ENCODE assay signal across 13 cellular contexts in the genomic region with DNA sequence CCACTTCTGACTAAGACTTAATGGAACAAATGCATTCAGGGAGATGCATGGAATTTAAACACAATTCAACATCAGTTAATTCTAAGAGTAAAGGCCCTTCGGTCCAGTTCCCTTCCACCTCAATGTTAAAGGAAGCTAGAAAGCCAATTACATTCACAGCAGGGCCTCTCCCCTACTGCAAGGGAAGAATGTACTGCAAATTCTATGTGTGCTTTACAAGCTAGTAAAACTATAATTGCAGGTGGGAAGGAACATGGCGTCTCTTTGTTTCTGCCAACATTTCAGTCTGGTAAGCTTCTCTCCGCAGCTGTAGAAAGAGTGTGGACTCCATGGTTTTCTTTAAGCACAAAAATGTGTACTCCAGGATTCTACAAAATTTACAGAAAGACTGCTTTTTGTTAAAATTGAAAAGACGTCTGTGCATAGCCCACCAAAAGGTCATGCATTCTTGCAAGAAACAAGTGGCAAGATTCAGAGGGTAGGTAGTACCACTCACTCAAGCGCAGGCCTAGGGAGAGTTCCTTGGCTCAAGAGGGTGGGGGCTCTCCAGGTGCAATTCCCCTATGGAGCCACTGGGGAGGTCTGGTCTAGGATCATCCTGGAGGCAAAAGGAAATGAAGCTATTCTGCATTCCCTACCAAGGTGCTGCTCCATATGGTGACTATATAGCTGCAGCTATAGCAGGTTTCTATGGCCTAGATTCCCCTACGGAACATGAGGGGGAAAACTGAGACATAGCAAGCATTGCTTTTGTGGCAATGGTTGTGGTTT.
A peak's percentile ranks its signal among the peaks of the same experiment; 100 is the strongest.
DNase-seq lines count a peak whose midpoint lies in the region; ATAC-seq, FAIRE-seq and TF ChIP-seq lines count a peak whose summit lies in the region.
"Had no signal": no experiment of that assay in that cellular context is flagged by ENCODE, and none has a peak within 500 bp of the region (broad histone marks: within the 10 kb centered on the region; RNA-seq: fewer than 3 reads in every experiment).

No MANE protein-coding gene starts in this region.

- intact Hi-C loops in K562 (cut with micrococcal nuclease): no loop called here

- TF ChIP-seq CTCF in C4-2B (conservative IDR thresholded peaks at IDR 0.05): peak; percentile 35
- peak in 1 of 3 experiments; percentile 34; a peak in 2 of 6 replicates for TF ChIP-seq CTCF in K562 (IDR thresholded peaks at IDR 0.05 in 2 of 3, conservative IDR thresholded peaks at IDR 0.05 in 1 of 3; ENCODE audit: insufficient read depth in 2 of 3, low read depth in 1 of 3, low read length in 3 of 3)
- peak; percentile 3 to 40 (median 31) for TF ChIP-seq CTCF in keratinocyte (optimal IDR thresholded peaks at IDR 0.05 in 1 of 3, IDR thresholded peaks at IDR 0.05 in 1 of 3, conservative IDR thresholded peaks at IDR 0.05 in 1 of 3; ENCODE audit: extremely low read depth in 1 of 3, insufficient read depth in 2 of 3, low read length in 3 of 3)

- POLR2A ChIA-PET in K562 (lab: Yijun Ruan, JAX): interaction anchor here (1.0 kb wide), 2 partner anchors 9 kb away, joined by 3 read pairs; no protein-coding TSS in a partner anchor

- H3K27me3 ChIP-seq in K562 (ENCODE audit: control insufficient read depth in 2 of 2, insufficient read depth in 2 of 2, low read length in 2 of 2) (no peaks in the 10 kb centered on the region), keratinocyte (ENCODE audit: control insufficient read depth, extremely low read depth, insufficient read depth, low read length) (no peaks in the 10 kb centered on the region)
- H3K27me3 ChIP-seq: ascending aorta, upper lobe of right lung had no signal

- 43% methylated on average over 6 of the region's 6 CpGs for WGBS in K562 (ENCODE audit: insufficient coverage, low coverage, missing lambda C conversion rate)

- H3K27ac ChIP-seq in C4-2B: peak overlapping the region; percentile 68
- no peak overlapping the region for H3K27ac ChIP-seq in K562 (ENCODE audit: extremely low read depth, low read depth, low read length)
- H3K27ac ChIP-seq in keratinocyte (ENCODE audit: control insufficient read depth, insufficient read depth, low read length): no peak overlapping the region
- H3K27ac ChIP-seq: ascending aorta, upper lobe of right lung had no signal

- no peaks in the 10 kb centered on the region for H3K79me2 ChIP-seq in K562 (ENCODE audit: control insufficient read depth, insufficient read depth, low read length)
- H3K79me2 ChIP-seq in keratinocyte (ENCODE audit: control insufficient read depth, insufficient read depth, low read length): no peaks in the 10 kb centered on the region

- H3K4me3 ChIP-seq in K562 (no peak overlapping the region), keratinocyte (ENCODE audit: control insufficient read depth in 2 of 3, extremely low read depth in 1 of 3, insufficient read depth in 2 of 3, low read depth in 1 of 3, low read length in 3 of 3) (no peak overlapping the region)
- H3K4me3 ChIP-seq: ascending aorta, upper lobe of right lung had no signal

- in situ Hi-C loops in K562 (cut with MboI): no loop called here

- DNase-seq in HT-29 (ENCODE audit: low spot score): peak; percentile 40
- DNase-seq in K562 (ENCODE audit: extremely low read depth in 1 of 4, low spot score in 3 of 4): peak in 3 of 4 experiments; percentile 3 to 20 (median 10)
- DNase-seq in keratinocyte (ENCODE audit: low read depth, low spot score): no peak
- DNase-seq in NCI-H1092 treated with DMSO at 0.1 percent for 48 hours (lab: John Stamatoyannopoulos, UW): no peak
- no peak for DNase-seq in HCEC 1CT
- no peak for DNase-seq in GM19238 (ENCODE audit: insufficient read length, low spot score)
- DNase-seq: CD4-positive, CD25-positive, alpha-beta regulatory T cell; left ventricle myocardium superior; T1000; upper lobe of right lung had no signal

- BruUV-seq in K562 (replicated peaks; lab: Mats Ljungman, UMichigan): no TSS peak

- H4K20me1 ChIP-seq in K562 (replicated peaks; ENCODE audit: control insufficient read depth, insufficient read depth, low read length) (no peaks in the 10 kb centered on the region), keratinocyte (ENCODE audit: control insufficient read depth, extremely low read depth, insufficient read depth, low read length) (no peaks in the 10 kb centered on the region)

- H3K9ac ChIP-seq in K562 (ENCODE audit: insufficient read depth in 1 of 2, low read depth in 2 of 2, low read length in 2 of 2) (no peak overlapping the region), keratinocyte (ENCODE audit: control insufficient read depth, extremely low read depth, insufficient read depth, low read length) (no peak overlapping the region)

- no peaks in the 10 kb centered on the region for H3K36me3 ChIP-seq in K562 (ENCODE audit: control insufficient read depth, insufficient read depth, low read length)
- no peaks in the 10 kb centered on the region for H3K36me3 ChIP-seq in keratinocyte (ENCODE audit: control insufficient read depth in 2 of 2, extremely low read depth in 1 of 2, insufficient read depth in 2 of 2, low read length in 2 of 2)
- H3K36me3 ChIP-seq: ascending aorta had no signal

- TF ChIP-seq EP300 in K562 (IDR thresholded peaks at IDR 0.05; ENCODE audit: low read length): no peak

- H3K4me2 ChIP-seq in K562 (ENCODE audit: insufficient read depth, low read length): no peak overlapping the region
- no peak overlapping the region for H3K4me2 ChIP-seq in keratinocyte (ENCODE audit: control insufficient read depth, extremely low read depth, insufficient read depth, low read depth, low read length)

- peak; percentile 77 for ATAC-seq in K562
- no peak for ATAC-seq in HG03520 (IDR thresholded peaks at IDR 0.05; ENCODE audit: unreplicated experiment)
- ATAC-seq: left ventricle myocardium superior, upper lobe of right lung had no signal

- no peaks in the 10 kb centered on the region for H3K4me1 ChIP-seq in K562 (replicated peaks in 1 of 2; ENCODE audit: control insufficient read depth in 2 of 2, insufficient read depth in 2 of 2, low read length in 2 of 2)
- H3K4me1 ChIP-seq in keratinocyte (ENCODE audit: control insufficient read depth, extremely low read depth, insufficient read depth, low read length): no peaks in the 10 kb centered on the region
- H3K4me1 ChIP-seq: upper lobe of right lung had no signal

- CTCF ChIA-PET in K562 (lab: Yijun Ruan, JAX; ENCODE audit: low intra/inter-chr PET ratio): no interaction called here

- no peak for TF ChIP-seq POLR2A in K562 (conservative IDR thresholded peaks at IDR 0.05)

- no peaks in the 10 kb centered on the region for H3K9me3 ChIP-seq in K562 (replicated peaks; ENCODE audit: control insufficient read depth, insufficient read depth, low read depth, low read length)
- H3K9me3 ChIP-seq in keratinocyte (ENCODE audit: control insufficient read depth, low read depth, low read length): no peaks in the 10 kb centered on the region
- H3K9me3 ChIP-seq: ascending aorta, upper lobe of right lung had no signal

- dilution Hi-C loops in keratinocyte (cut with MboI; ENCODE audit: extremely low pct_ligation_motif_present, low sequenced_read_pairs): no loop called here

- TF ChIP-seq RAD21 in K562 (CRISPR knock-in tag; conservative IDR thresholded peaks at IDR 0.05 in 1 of 2, IDR thresholded peaks at IDR 0.05 in 1 of 2): no peak

- H2AFZ ChIP-seq in K562 (ENCODE audit: low read depth, low read length) (no peak overlapping the region), keratinocyte (ENCODE audit: control insufficient read depth, low read length) (no peak overlapping the region)

- H3K9me1 ChIP-seq in K562 (ENCODE audit: control insufficient read depth, insufficient read depth, low read length) (no peaks in the 10 kb centered on the region), keratinocyte (ENCODE audit: control insufficient read depth, extremely low read depth, insufficient read depth, low read length) (no peaks in the 10 kb centered on the region)

- no peak for FAIRE-seq in K562 (lab: Jason Lieb, UNC)
- no peak for FAIRE-seq in keratinocyte (lab: Jason Lieb, UNC)

TF ChIP-seq in K562, 482 proteins besides CTCF, POLR2A, EP300 and RAD21:
- TF ChIP-seq SLC30A9 (CRISPR knock-in tag; IDR thresholded peaks at IDR 0.05): no peak
- no peak for TF ChIP-seq FOSL1 (tag; conservative IDR thresholded peaks at IDR 0.05)
- TF ChIP-seq ZNF146 (CRISPR knock-in tag; IDR thresholded peaks at IDR 0.05; ENCODE audit: unreplicated experiment): no peak
- TF ChIP-seq ZKSCAN8 (CRISPR knock-in tag; IDR thresholded peaks at IDR 0.05): no peak

Comparison
In these comparisons a context has a peak if more than half of its experiments do, and no peak if none do; other contexts are left out.
1. DNase-seq: peak in HT-29 (single experiment) and K562 (3 of 4); none in keratinocyte (single experiment), NCI-H1092 treated with DMSO at 0.1 percent for 48 hours (single experiment), HCEC 1CT (single experiment) and GM19238 (single experiment).